Comparison of ENCODE assay signal across 11 cellular contexts in the genomic region with DNA sequence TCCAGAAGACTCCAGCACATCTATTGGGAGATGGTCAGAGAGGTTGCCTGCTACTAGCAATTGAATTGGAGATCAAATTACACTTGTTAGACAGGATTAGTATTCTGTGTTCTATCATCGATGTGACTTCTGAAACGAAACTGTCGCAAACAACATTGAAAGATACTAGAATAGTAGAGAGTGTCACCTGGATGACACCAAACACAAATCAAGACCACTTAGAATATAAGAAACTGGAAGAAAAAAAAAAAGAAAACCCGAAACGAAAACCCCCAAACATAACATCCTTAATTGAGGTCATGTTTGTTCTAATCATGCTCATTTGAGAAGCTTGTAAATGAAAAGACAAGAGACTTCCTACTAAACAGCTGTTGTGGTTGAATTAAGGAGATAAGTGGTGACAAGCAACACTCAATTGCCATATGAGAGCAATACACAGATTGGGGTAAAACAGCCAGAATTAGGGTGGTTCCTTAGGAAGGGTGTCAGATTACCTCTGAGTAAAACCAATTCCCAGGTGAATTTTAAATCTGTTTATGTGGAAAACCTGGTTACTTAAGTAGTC.
DNase-seq lines count a peak whose midpoint lies in the region; ATAC-seq and TF ChIP-seq lines count a peak whose summit lies in the region.
"Had no signal": no experiment of that assay in that cellular context is flagged by ENCODE, and none has a peak within 500 bp of the region (broad histone marks: within the 10 kb centered on the region; RNA-seq: fewer than 3 reads in every experiment).

No MANE protein-coding gene starts in this region.

- no peaks in the 10 kb centered on the region for H4K20me1 ChIP-seq in mammary epithelial cell (ENCODE audit: insufficient read depth, low read length)
- no peaks in the 10 kb centered on the region for H4K20me1 ChIP-seq in SU-DHL-6 (ENCODE audit: low read depth, low read length)

- no peak overlapping the region for H3K27ac ChIP-seq in mammary epithelial cell (ENCODE audit: insufficient read depth, low read depth, low read length)
- peak overlapping the region; percentile 98 for H3K27ac ChIP-seq in SU-DHL-6 (ENCODE audit: low read depth, low read length)
- H3K27ac ChIP-seq in thyroid gland, result no peak overlapping the region

- no peaks in the 10 kb centered on the region for H3K9me3 Mint-ChIP-seq in MCF 10A (ENCODE audit: unreplicated experiment)

- H3K4me1 Mint-ChIP-seq in MCF 10A (ENCODE audit: insufficient read depth, unreplicated experiment) (peaks cover 35% of the 10 kb centered on the region), T-helper 17 cell (no peaks in the 10 kb centered on the region)

- H3K79me2 ChIP-seq in mammary epithelial cell (ENCODE audit: insufficient read depth, low read length) (no peaks in the 10 kb centered on the region), SU-DHL-6 (ENCODE audit: insufficient read depth, low read length) (no peaks in the 10 kb centered on the region)

- CTCF ChIA-PET in MCF 10A (lab: Yijun Ruan, JAX), result interaction anchor here (0.6 kb wide), 2 partner anchors 123 to 1383 kb away, joined by 3 to 4 read pairs; no protein-coding TSS in a partner anchor
- CTCF ChIA-PET in mammary epithelial cell (lab: Charles Lee; ENCODE audit: low non-redundant PET), result no interaction called here

- no peak overlapping the region for H3K4me3 ChIP-seq in mammary epithelial cell (replicated peaks in 1 of 3; ENCODE audit: insufficient read depth in 1 of 3, low read depth in 2 of 3, low read length in 3 of 3)
- H3K4me3 ChIP-seq in SU-DHL-6 (ENCODE audit: insufficient read depth, low read length, poor library complexity, severe bottlenecking), result peak overlapping the region; percentile 6
- H3K4me3 ChIP-seq in thyroid gland (replicated peaks in 1 of 3), result no peak overlapping the region

- no peaks in the 10 kb centered on the region for H3K36me3 Mint-ChIP-seq in MCF 10A (ENCODE audit: insufficient read depth, unreplicated experiment)
- H3K36me3 Mint-ChIP-seq in T-helper 17 cell (ENCODE audit: low read depth), result no peaks in the 10 kb centered on the region

- no peaks in the 10 kb centered on the region for H3K27me3 ChIP-seq in mammary epithelial cell (ENCODE audit: insufficient read depth, low read length)
- no peaks in the 10 kb centered on the region for H3K27me3 ChIP-seq in SU-DHL-6 (ENCODE audit: low read length)
- no peaks in the 10 kb centered on the region for H3K27me3 ChIP-seq in thyroid gland

- no peak for ATAC-seq in T-helper 17 cell
- no peak for ATAC-seq in GM19023 (IDR thresholded peaks at IDR 0.05; ENCODE audit: unreplicated experiment)

- TF ChIP-seq CTCF in MCF 10A (IDR thresholded peaks at IDR 0.05; ENCODE audit: unreplicated experiment), result no peak
- no peak for TF ChIP-seq CTCF in mammary epithelial cell (conservative IDR thresholded peaks at IDR 0.05 in 1 of 2, IDR thresholded peaks at IDR 0.05 in 1 of 2; ENCODE audit: extremely low read depth in 1 of 2, insufficient read depth in 1 of 2, low read depth in 1 of 2, low read length in 2 of 2)
- no peak for TF ChIP-seq CTCF in SU-DHL-6 (IDR thresholded peaks at IDR 0.05; ENCODE audit: insufficient read depth, low read length, poor library complexity, severe bottlenecking)
- no peak for TF ChIP-seq CTCF in thyroid gland (IDR thresholded peaks at IDR 0.05)

- 89% methylated on average over 5 of the region's 5 CpGs for WGBS in mammary epithelial cell (ENCODE audit: low coverage, missing lambda C conversion rate)
- 63 to 69% methylated on average over 5 of the region's 5 CpGs for WGBS in thyroid gland, 2 donors

- H3K4me2 ChIP-seq in mammary epithelial cell (ENCODE audit: insufficient read depth, low read depth, low read length) (no peak overlapping the region), SU-DHL-6 (ENCODE audit: low read depth, low read length, poor library complexity, severe bottlenecking) (peak overlapping the region; percentile 89)

- TF ChIP-seq POLR2A in thyroid gland (IDR thresholded peaks at IDR 0.05), result no peak

- H3K9me2 ChIP-seq in SU-DHL-6 (replicated peaks; ENCODE audit: insufficient read depth, low read length), result no peaks in the 10 kb centered on the region

- peaks cover 27% of the 10 kb centered on the region for H3K4me1 ChIP-seq in mammary epithelial cell (ENCODE audit: insufficient read depth, low read length)
- peaks cover 0 to 9% of the 10 kb centered on the region in 2 donors for H3K4me1 ChIP-seq in thyroid gland

- no peak overlapping the region for H2AFZ ChIP-seq in mammary epithelial cell (ENCODE audit: low read depth, low read length)
- peak overlapping the region; percentile 10 for H2AFZ ChIP-seq in SU-DHL-6 (ENCODE audit: low read depth, low read length, severe bottlenecking)

- intact Hi-C loops in MCF 10A (cut with micrococcal nuclease) (no loop called here), mammary epithelial cell (cut with micrococcal nuclease) (no loop called here), thyroid gland (cut with DNase I) (no loop called here)

- H3F3A ChIP-seq in SU-DHL-6 (ENCODE audit: insufficient read depth), result peaks cover 49% of the 10 kb centered on the region

- H3K36me3 ChIP-seq in mammary epithelial cell (ENCODE audit: insufficient read depth, low read length) (no peaks in the 10 kb centered on the region), SU-DHL-6 (ENCODE audit: low read length) (no peaks in the 10 kb centered on the region), thyroid gland (no peaks in the 10 kb centered on the region)

- no peaks in the 10 kb centered on the region for H3K9me3 ChIP-seq in mammary epithelial cell (replicated peaks; ENCODE audit: insufficient read depth, low read length)
- no peaks in the 10 kb centered on the region for H3K9me3 ChIP-seq in SU-DHL-6 (ENCODE audit: insufficient read depth, low read length)
- no peaks in the 10 kb centered on the region for H3K9me3 ChIP-seq in T-helper 17 cell (ENCODE audit: control insufficient read depth, low read length, poor library complexity, severe bottlenecking)
- H3K9me3 ChIP-seq in thyroid gland, result no peaks in the 10 kb centered on the region

- H3K27me3 Mint-ChIP-seq in MCF 10A (ENCODE audit: insufficient read depth, unreplicated experiment) (no peaks in the 10 kb centered on the region), T-helper 17 cell (no peaks in the 10 kb centered on the region)

- no peak overlapping the region for H3K9ac ChIP-seq in mammary epithelial cell (ENCODE audit: insufficient read depth, low read length)
- peak overlapping the region; percentile 64 for H3K9ac ChIP-seq in SU-DHL-6 (ENCODE audit: low read length)

- in situ Hi-C loops in mammary epithelial cell (cut with MboI; ENCODE audit: low sequenced_read_pairs in 2 of 2), result no loop called here

- DNase-seq in MCF 10A (ENCODE audit: unreplicated experiment) (peak; percentile 39), mammary epithelial cell (no peak), Kasumi-1 (lab: John Stamatoyannopoulos, UW) (peak; percentile 2 to 14), HuH-7 (ENCODE audit: low spot score) (no peak), T-helper 17 cell (no peak), thyroid gland (no peak)
- DNase-seq: activated naive CD4-positive, alpha-beta T cell treated with anti-CD3 and anti-CD28 coated beads for 36 hours; endodermal cell; kidney had no signal

- dilution Hi-C loops in mammary epithelial cell (cut with HindIII; ENCODE audit: low sequenced_read_pairs), result no loop called here

- H3K4me3 Mint-ChIP-seq in MCF 10A (ENCODE audit: unreplicated experiment) (no peak overlapping the region), T-helper 17 cell (no peak overlapping the region)
- H3K4me3 Mint-ChIP-seq: activated naive CD4-positive, alpha-beta T cell treated with anti-CD3 and anti-CD28 coated beads for 36 hours; endodermal cell had no signal

- BruUV-seq in MCF 10A (replicated peaks; lab: Mats Ljungman, UMichigan) (no TSS peak), mammary epithelial cell (replicated peaks; lab: Mats Ljungman, UMichigan) (no TSS peak)

- H3K27ac Mint-ChIP-seq in MCF 10A (ENCODE audit: low read depth, unreplicated experiment) (peak overlapping the region; percentile 75), T-helper 17 cell (no peak overlapping the region)
- H3K27ac Mint-ChIP-seq: activated naive CD4-positive, alpha-beta T cell treated with anti-CD3 and anti-CD28 coated beads for 36 hours had no signal

- POLR2A ChIA-PET in MCF 10A (lab: Yijun Ruan, JAX), result interaction anchor here (0.5 to 2.7 kb wide), 6 partner anchors 9 to 913 kb away, joined by 3 to 15 read pairs (median 3); no protein-coding TSS in a partner anchor

Comparison
In these comparisons a context has a peak if more than half of its experiments do, and no peak if none do; other contexts are left out.
1. DNase-seq: peak in MCF 10A (single experiment) and Kasumi-1 (2 of 2); none in mammary epithelial cell (single experiment), HuH-7 (single experiment), T-helper 17 cell (0 of 3) and thyroid gland (0 of 2).